Comparison of ENCODE assay signal across 17 cellular contexts in genomic region chr3:145903472-145904013, GRCh38.
DNase-seq lines count a peak whose midpoint lies in the region; ATAC-seq and TF ChIP-seq lines count a peak whose summit lies in the region.
"Had no signal": no experiment of that assay in that cellular context is flagged by ENCODE, and none has a peak within 500 bp of the region (broad histone marks: within the 10 kb centered on the region; RNA-seq: fewer than 3 reads in every experiment).

No MANE protein-coding gene starts in this region.

- H2AFZ ChIP-seq in GM23338: no peak overlapping the region; the same call in 1 of the 2 replicates

- H3K4me2 ChIP-seq in GM23338: no peak overlapping the region
- H3K4me2 ChIP-seq: BLaER1 had no signal

- no peaks in the 10 kb centered on the region for H3K9me3 Mint-ChIP-seq in GM23338
- no peaks in the 10 kb centered on the region for H3K9me3 Mint-ChIP-seq in WTC11

- in situ Hi-C loops in GM13977 (cut with MboI; ENCODE audit: low pct_unique_long_range_greater_than_20kb, low sequenced_read_pairs, unreplicated experiment): no loop called here

- DNase-seq in NCI-H1417 (lab: John Stamatoyannopoulos, UW): peak in 2 of 3 experiments; percentile 59 to 80
- DNase-seq in NCI-H1417 treated with DMSO at 0.1 percent for 48 hours (lab: John Stamatoyannopoulos, UW): no peak
- DNase-seq in GM23338 (ENCODE audit: low spot score): no peak
- DNase-seq in WTC11 (ENCODE audit: low spot score): no peak
- DNase-seq in sciatic nerve (ENCODE audit: low spot score): no peak
- no peak for DNase-seq in GM13977 (ENCODE audit: low spot score)
- no peak for DNase-seq in activated naive CD4-positive, alpha-beta T cell treated with anti-CD3 and anti-CD28 coated beads, Interleukin-2, amount 50 U/mL, for 16 hours
- DNase-seq: 8988T, MG63, NCI-H1092 treated with DMSO at 0.1 percent for 48 hours, NCI-H2029, NCI-H345, NCI-H526 treated with DMSO at 0.1 percent for 48 hours, SJCRH30, SW 1271 had no signal

- peaks cover 10% of the 10 kb centered on the region for H3K4me1 ChIP-seq in GM23338 (ENCODE audit: insufficient read depth)
- H3K4me1 ChIP-seq: SJCRH30 had no signal

- intact Hi-C loops in sciatic nerve (cut with DNase I): no loop called here

- CTCF ChIA-PET in WTC11 (lab: Charles Lee): interaction anchor here (0.8 to 1.3 kb wide), 2 partner anchors 12 to 162 kb away, joined by 3 read pairs; no protein-coding TSS in a partner anchor

- ATAC-seq in GM23338 (peak; percentile 63), WTC11 (peak; percentile 78), sciatic nerve (peak; percentile 30), GM18861 (IDR thresholded peaks at IDR 0.05; ENCODE audit: unreplicated experiment) (no peak)

- POLR2A ChIA-PET in WTC11 (lab: Charles Lee): no interaction called here

- H3K4me1 Mint-ChIP-seq in GM23338: peaks cover 15% of the 10 kb centered on the region
- peaks cover 16% of the 10 kb centered on the region for H3K4me1 Mint-ChIP-seq in WTC11

- H3K4me3 Mint-ChIP-seq in GM23338 (no peak overlapping the region), WTC11 (no peak overlapping the region)

- no peaks in the 10 kb centered on the region for H3K27me3 Mint-ChIP-seq in GM23338 (ENCODE audit: insufficient read depth, low read depth, poor library complexity)
- no peaks in the 10 kb centered on the region for H3K27me3 Mint-ChIP-seq in WTC11 (ENCODE audit: low read depth)

- H4K20me1 ChIP-seq in GM23338 (replicated peaks; ENCODE audit: insufficient read depth): no peaks in the 10 kb centered on the region
- H4K20me1 ChIP-seq: BLaER1 had no signal

- no peak overlapping the region for H3K4me3 ChIP-seq in GM23338
- H3K4me3 ChIP-seq: BLaER1, MG63, SJCRH30 had no signal

- no peaks in the 10 kb centered on the region for H3K79me2 ChIP-seq in GM23338 (replicated peaks; ENCODE audit: insufficient read depth)

- no peak for TF ChIP-seq CTCF in GM23338 (conservative IDR thresholded peaks at IDR 0.05; ENCODE audit: low read depth in 2 of 2)
- no peak for TF ChIP-seq CTCF in WTC11 (IDR thresholded peaks at IDR 0.05)
- no peak for TF ChIP-seq CTCF in GM13977 (IDR thresholded peaks at IDR 0.05; ENCODE audit: extremely low read depth, insufficient read depth, missing control alignments)

- H3K9me2 ChIP-seq in GM23338 (ENCODE audit: insufficient read depth): no peaks in the 10 kb centered on the region

- no peaks in the 10 kb centered on the region for H3K27me3 ChIP-seq in GM23338 (ENCODE audit: insufficient read depth)
- H3K27me3 ChIP-seq: BLaER1, MG63, SJCRH30 had no signal

- no peaks in the 10 kb centered on the region for H3K36me3 ChIP-seq in GM23338 (ENCODE audit: insufficient read depth)
- H3K36me3 ChIP-seq: BLaER1, MG63, SJCRH30 had no signal

- H3K27ac Mint-ChIP-seq in GM23338: no peak overlapping the region
- no peak overlapping the region for H3K27ac Mint-ChIP-seq in WTC11

- no peaks in the 10 kb centered on the region for H3F3A ChIP-seq in GM23338 (replicated peaks; ENCODE audit: low read depth)

- H3K36me3 Mint-ChIP-seq in GM23338 (ENCODE audit: low read depth) (no peaks in the 10 kb centered on the region; the same call in 2 of the 3 replicates), WTC11 (no peaks in the 10 kb centered on the region)

- no peak overlapping the region for H3K27ac ChIP-seq in GM23338 (ENCODE audit: low read depth)
- H3K27ac ChIP-seq: BLaER1, SJCRH30 had no signal

TF ChIP-seq in GM23338, 12 proteins besides CTCF, POLR2A, EP300 and RAD21:
- TF ChIP-seq ZNF331 (CRISPR knock-in tag; IDR thresholded peaks at IDR 0.05; ENCODE audit: low read depth) (no peak), ETS1 (IDR thresholded peaks at IDR 0.05) (no peak), EZH2phosphoT487 (IDR thresholded peaks at IDR 0.05; ENCODE audit: unreplicated experiment) (no peak), POLR2AphosphoS5 (IDR thresholded peaks at IDR 0.05; ENCODE audit: low read depth) (no peak), NANOG (IDR thresholded peaks at IDR 0.05; ENCODE audit: borderline replicate concordance) (no peak)

TF ChIP-seq in WTC11, 78 proteins besides CTCF, POLR2A, EP300 and RAD21:
- TF ChIP-seq PRDM15 (CRISPR knock-in tag; IDR thresholded peaks at IDR 0.05): no peak
- TF ChIP-seq TCF7 (CRISPR knock-in tag; IDR thresholded peaks at IDR 0.05; ENCODE audit: low read depth): no peak

Comparison
In these comparisons a context has a peak if more than half of its experiments do, and no peak if none do; other contexts are left out.
1. DNase-seq: peak in NCI-H1417 (2 of 3); none in NCI-H1417 treated with DMSO at 0.1 percent for 48 hours (single experiment), GM23338 (single experiment), WTC11 (single experiment), sciatic nerve (single experiment), GM13977 (single experiment) and activated naive CD4-positive, alpha-beta T cell treated with anti-CD3 and anti-CD28 coated beads, Interleukin-2, amount 50 U/mL, for 16 hours (single experiment).